8 cellular contexts compared by ENCODE assay signal in genomic region chr7:32890553-32891045, GRCh38. TPM values are rescaled to one million over a fixed set of nuclear protein-coding genes. Genes with fewer than 3 reads are reported as not detected.
A peak's percentile ranks its signal among the peaks of the same experiment; 100 is the strongest.
DNase-seq lines count a peak whose midpoint lies in the region; ATAC-seq, FAIRE-seq and TF ChIP-seq lines count a peak whose summit lies in the region.

No MANE protein-coding gene starts in this region.

- H3K4me1 ChIP-seq in keratinocyte (ENCODE audit: control insufficient read depth, extremely low read depth, insufficient read depth, low read length), result peaks cover 26% of the 10 kb centered on the region

- H3K4me3 ChIP-seq in keratinocyte (ENCODE audit: control insufficient read depth in 2 of 3, extremely low read depth in 1 of 3, insufficient read depth in 2 of 3, low read depth in 1 of 3, low read length in 3 of 3), result peak overlapping the region; percentile 51 to 99 (median 98)

- peaks cover 54% of the 10 kb centered on the region for H3K79me2 ChIP-seq in keratinocyte (ENCODE audit: control insufficient read depth, insufficient read depth, low read length)

- dilution Hi-C loops in keratinocyte (cut with MboI; ENCODE audit: extremely low pct_ligation_motif_present, low sequenced_read_pairs), result no loop called here

- peak; percentile 26 for ATAC-seq in GM21423 (IDR thresholded peaks at IDR 0.05; ENCODE audit: unreplicated experiment)

- no peaks in the 10 kb centered on the region for H3K9me3 ChIP-seq in keratinocyte (ENCODE audit: control insufficient read depth, low read depth, low read length)

- H4K20me1 ChIP-seq in keratinocyte (ENCODE audit: control insufficient read depth, extremely low read depth, insufficient read depth, low read length), result no peaks in the 10 kb centered on the region

- peak overlapping the region; percentile 80 for H2AFZ ChIP-seq in keratinocyte (ENCODE audit: control insufficient read depth, low read length)

- no peak for FAIRE-seq in HTR-8/SVneo (lab: Jason Lieb, UNC)
- FAIRE-seq in keratinocyte (lab: Jason Lieb, UNC), result no peak

- peak overlapping the region; percentile 99 for H3K27ac ChIP-seq in keratinocyte (ENCODE audit: control insufficient read depth, insufficient read depth, low read length)

- H3K9me1 ChIP-seq in keratinocyte (ENCODE audit: control insufficient read depth, extremely low read depth, insufficient read depth, low read length), result no peaks in the 10 kb centered on the region

- H3K9ac ChIP-seq in keratinocyte (ENCODE audit: control insufficient read depth, extremely low read depth, insufficient read depth, low read length), result peak overlapping the region; percentile 97

- no peaks in the 10 kb centered on the region for H3K36me3 ChIP-seq in keratinocyte (ENCODE audit: control insufficient read depth in 2 of 2, extremely low read depth in 1 of 2, insufficient read depth in 2 of 2, low read length in 2 of 2)

- peak overlapping the region; percentile 95 for H3K4me2 ChIP-seq in keratinocyte (ENCODE audit: control insufficient read depth, extremely low read depth, insufficient read depth, low read depth, low read length)

- DNase-seq in NCI-H2029 (lab: John Stamatoyannopoulos, UW), result peak; percentile 32
- no peak for DNase-seq in NCI-H2029 treated with DMSO at 0.1 percent for 48 hours (lab: John Stamatoyannopoulos, UW)
- DNase-seq in HTR-8/SVneo (ENCODE audit: insufficient read length, low spot score), result peak; percentile 42
- DNase-seq in RKO (ENCODE audit: low spot score), result peak; percentile 83
- DNase-seq in astrocyte of the hippocampus (ENCODE audit: low read depth, low spot score), result peak; percentile 58
- no peak for DNase-seq in keratinocyte (ENCODE audit: low read depth, low spot score)
- DNase-seq in stimulated activated CD8-positive, alpha-beta memory T cell treated with anti-CD3 and anti-CD28 coated beads, Interleukin-12 subunit alpha, Interleukin-12 subunit beta, amount 100 ng/mL, for 1 hour (ENCODE audit: low read depth), result peak; percentile 33

- no peak for TF ChIP-seq CTCF in keratinocyte (optimal IDR thresholded peaks at IDR 0.05 in 1 of 3, IDR thresholded peaks at IDR 0.05 in 1 of 3, conservative IDR thresholded peaks at IDR 0.05 in 1 of 3; ENCODE audit: extremely low read depth in 1 of 3, insufficient read depth in 2 of 3, low read length in 3 of 3)

- H3K27me3 ChIP-seq in keratinocyte (ENCODE audit: control insufficient read depth, extremely low read depth, insufficient read depth, low read length), result no peaks in the 10 kb centered on the region

RNA-seq across cellular contexts. Expression of gene KBTBD2, which starts 1.0 kb away (rescaled TPM):
- 17.8 to 28.2 TPM (median 21.4 TPM) in 3 replicates for polyA plus RNA-seq in keratinocyte
- polyA plus RNA-seq in keratinocyte (2011; ENCODE audit: low read depth), result 22.6 TPM
- polyA plus RNA-seq in keratinocyte (2011; cell fraction: cytosol; rRNA removed), result 10.5 and 23.9 TPM in 2 replicates
- polyA plus RNA-seq in keratinocyte (2011; cell fraction: nucleus; rRNA removed), result 23.4 and 30.3 TPM in 2 replicates
- polyA plus RNA-seq in keratinocyte (2012; ENCODE audit: low replicate concordance), result 17.9 and 18.9 TPM in 2 replicates
- 6.3 to 47.3 TPM (median 36.4 TPM) in 3 replicates for polyA minus RNA-seq in keratinocyte
- polyA minus RNA-seq in keratinocyte (2011; cell fraction: cytosol; rRNA and poly(A)+ RNA removed), result 14.4 TPM
- polyA minus RNA-seq in keratinocyte (2011; cell fraction: nucleus; rRNA and poly(A)+ RNA removed), result 21.9 and 34.9 TPM in 2 replicates

Comparison
In these comparisons a context has a peak if more than half of its experiments do, and no peak if none do; other contexts are left out.
1. DNase-seq: peak in NCI-H2029 (single experiment), HTR-8/SVneo (single experiment), RKO (single experiment), astrocyte of the hippocampus (single experiment) and stimulated activated CD8-positive, alpha-beta memory T cell treated with anti-CD3 and anti-CD28 coated beads, Interleukin-12 subunit alpha, Interleukin-12 subunit beta, amount 100 ng/mL, for 1 hour (single experiment); none in NCI-H2029 treated with DMSO at 0.1 percent for 48 hours (single experiment) and keratinocyte (single experiment).